In the genomic region with DNA sequence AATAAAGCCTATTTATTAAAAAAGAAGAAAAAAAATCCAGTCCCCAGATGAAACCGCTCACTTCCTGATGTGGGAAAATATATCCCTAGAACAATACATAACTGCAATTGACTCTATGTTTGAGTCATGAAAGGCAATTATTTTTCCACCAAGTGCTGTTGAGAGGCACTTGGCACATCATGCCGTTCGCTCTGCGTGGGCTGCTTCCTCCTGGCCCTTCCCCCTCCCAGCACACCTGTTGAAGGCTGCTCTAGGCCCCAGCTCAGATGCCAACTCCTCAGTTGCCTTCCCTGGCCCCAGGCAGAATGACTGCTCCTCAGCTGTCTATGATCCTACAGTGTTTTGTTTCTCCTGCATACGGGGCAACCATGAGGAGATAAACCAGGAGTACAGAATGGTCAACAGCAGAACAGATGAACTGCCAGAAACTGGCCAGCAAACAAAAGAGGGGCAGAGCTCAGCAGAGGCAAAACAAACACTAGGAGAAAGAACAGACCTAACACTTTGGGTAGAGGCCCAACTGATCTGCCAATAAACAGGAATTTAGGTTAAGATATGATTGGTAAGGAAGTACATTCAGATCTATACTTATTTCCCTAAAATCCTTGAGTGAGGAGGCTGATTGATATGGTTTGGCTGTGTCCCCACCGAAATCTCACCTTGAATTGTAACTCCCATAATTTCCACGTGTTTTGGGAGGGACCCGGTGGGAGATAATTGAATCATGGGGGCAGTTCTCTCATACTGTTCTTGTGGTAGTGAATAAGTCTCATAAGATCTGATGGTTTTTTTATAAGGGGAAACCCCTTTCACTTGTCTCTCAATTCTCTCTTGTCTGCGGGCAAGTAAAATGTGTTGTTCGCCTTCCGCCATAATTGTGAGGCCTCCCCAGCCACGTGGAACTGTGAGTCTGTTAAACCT, we compare ENCODE assay signal across 8 cellular contexts. TPM values are rescaled to one million over a fixed set of nuclear protein-coding genes. Genes with fewer than 3 reads are reported as not detected.
DNase-seq lines count a peak whose midpoint lies in the region; ATAC-seq and TF ChIP-seq lines count a peak whose summit lies in the region.

No MANE protein-coding gene starts in this region.

- H3K9me3 ChIP-seq in effector memory CD4-positive, alpha-beta T cell (ENCODE audit: control insufficient read depth, low read length) = no peaks in the 10 kb centered on the region
- no peaks in the 10 kb centered on the region for H3K9me3 ChIP-seq in psoas muscle

- H3K27ac ChIP-seq in C4-2B (peak overlapping the region; percentile 47), psoas muscle (peak overlapping the region; percentile 67)
- H3K27ac ChIP-seq in effector memory CD4-positive, alpha-beta T cell (ENCODE audit: insufficient read depth, low read length, poor library complexity, severe bottlenecking) = peak overlapping the region; percentile 75

- intact Hi-C loops in psoas muscle (cut with DNase I) = loop anchor here in 1 of 2 donors (5.0 kb wide), 1 partner anchor 52 kb away; no protein-coding TSS in a partner anchor

- peak; percentile 62 for ATAC-seq in GM21529 (IDR thresholded peaks at IDR 0.05; ENCODE audit: unreplicated experiment)
- peak; percentile 85 to 99 (median 96) for ATAC-seq in psoas muscle

- H3K4me3 ChIP-seq in effector memory CD4-positive, alpha-beta T cell (ENCODE audit: insufficient read depth, low read depth, low read length, poor library complexity, severe bottlenecking) = no peak overlapping the region
- H3K4me3 ChIP-seq in psoas muscle = no peak overlapping the region

- TF ChIP-seq CTCF in C4-2B (conservative IDR thresholded peaks at IDR 0.05) (no peak), psoas muscle (IDR thresholded peaks at IDR 0.05) (no peak)

- no peaks in the 10 kb centered on the region for H3K27me3 ChIP-seq in effector memory CD4-positive, alpha-beta T cell (replicated peaks; ENCODE audit: control insufficient read depth, insufficient read depth, low read length, poor library complexity, severe bottlenecking)
- H3K27me3 ChIP-seq in psoas muscle (ENCODE audit: insufficient read depth in 3 of 3, low read length in 2 of 3) = no peaks in the 10 kb centered on the region

- H3K4me1 ChIP-seq in effector memory CD4-positive, alpha-beta T cell (ENCODE audit: control insufficient read depth, insufficient read depth, low read length, poor library complexity, severe bottlenecking) = peaks cover 65% of the 10 kb centered on the region
- H3K4me1 ChIP-seq in psoas muscle = peaks cover 11% of the 10 kb centered on the region

- WGBS in psoas muscle, 3 donors = 63 to 64% (median 63%) methylated on average over 12 of the region's 12 CpGs

- DNase-seq in MV-4-11 (lab: John Stamatoyannopoulos, UW) (peak; percentile 15), psoas muscle (peak; percentile 37 to 66), COLO829 (ENCODE audit: low spot score) (no peak), NCI-H2171 (lab: John Stamatoyannopoulos, UW) (no peak)
- DNase-seq in activated CD4-positive, alpha-beta T cell treated with anti-CD3 and anti-CD28 coated beads for 1 hour = peak; percentile 60
- DNase-seq in effector memory CD4-positive, alpha-beta T cell = peak; percentile 27 to 42 (median 37)

- H3K36me3 ChIP-seq in effector memory CD4-positive, alpha-beta T cell (ENCODE audit: control insufficient read depth, insufficient read depth, low read length) = peaks cover 43% of the 10 kb centered on the region
- H3K36me3 ChIP-seq in psoas muscle (ENCODE audit: insufficient read depth in 1 of 2, low read depth in 1 of 2) = no peaks in the 10 kb centered on the region

RNA-seq across cellular contexts. Expression of a gene that starts 58.7 kb away (rescaled TPM):
- 10 to 100 TPM; 17.3 to 58.8 (median 31.3) TPM for total RNA-seq in psoas muscle
- polyA plus RNA-seq in psoas muscle = 100 to 1,000 TPM in 2 of 3 donors, 10 to 100 TPM in 1; 50.6 to 338 (median 136) TPM

Comparison
In these comparisons a context has a peak if more than half of its experiments do, and no peak if none do; other contexts are left out.
1. DNase-seq: peak in MV-4-11 (single experiment), activated CD4-positive, alpha-beta T cell treated with anti-CD3 and anti-CD28 coated beads for 1 hour (single experiment), effector memory CD4-positive, alpha-beta T cell (3 of 3) and psoas muscle (2 of 2); none in COLO829 (single experiment) and NCI-H2171 (single experiment).
2. Peak in every context shown above with its lines, with median percentiles within 50 percentile points of each other: H3K27ac ChIP-seq.